17 cellular contexts compared by ENCODE assay signal in genomic region chr9:129643706-129644105, GRCh38. TPM values are rescaled to one million over a fixed set of nuclear protein-coding genes. Genes with fewer than 3 reads are reported as not detected.
"Had no signal": no experiment of that assay in that cellular context is flagged by ENCODE, and none has a peak within 500 bp of the region (broad histone marks: within the 10 kb centered on the region; RNA-seq: fewer than 3 reads in every experiment).

No MANE protein-coding gene starts in this region.

- H3K9me3 Mint-ChIP-seq: activated T-helper 2 cell treated with anti-CD3 and anti-CD28 coated beads, Interferon-gamma antibody, Interleukin-2, Interleukin-4, amounts not matched to agents 10 μg/mL and 5 μg/mL and 100 μg/mL, durations not matched to agents 14 hours and 24 hours and 36 hours; endodermal cell had no signal

- ATAC-seq: activated CD4-positive, CD25-positive, alpha-beta regulatory T cell treated with anti-CD3 and anti-CD28 coated beads, Interleukin-2, amount 50 U/mL, for 24 hours; lower lobe of right lung had no signal

- H3K27me3 ChIP-seq: ovary, tibial nerve had no signal

- H3K27ac Mint-ChIP-seq: activated T-helper 2 cell treated with anti-CD3 and anti-CD28 coated beads, Interferon-gamma antibody, Interleukin-2, Interleukin-4, amounts not matched to agents 10 μg/mL and 5 μg/mL and 100 μg/mL, durations not matched to agents 14 hours and 24 hours and 36 hours; endodermal cell had no signal

- H3K36me3 Mint-ChIP-seq: brain had no signal

- H3K4me3 ChIP-seq: lower lobe of right lung, ovary, tibial nerve had no signal

- DNase-seq: activated naive CD4-positive, alpha-beta T cell treated with anti-CD3 and anti-CD28 coated beads, Interleukin-2, amount 50 U/mL, for 16 hours; amygdala; cerebellar nuclear complex; dermis blood vessel endothelial cell; endodermal cell; erythroblast; hypothalamus; lower lobe of right lung; SHP77 had no signal

- H3K4me3 Mint-ChIP-seq: endodermal cell had no signal

- H3K9me3 ChIP-seq: lower lobe of right lung, ovary, tibial nerve had no signal

- H3K36me3 ChIP-seq: ovary had no signal

- H3K27ac ChIP-seq: lower lobe of right lung, ovary, tibial nerve had no signal

RNA-seq across cellular contexts. Expression of gene PRRX2, which starts 21.7 kb away (rescaled TPM):
- total RNA-seq: mononuclear cell had no signal
- polyA plus RNA-seq: neural cell had no signal

RNA-seq across cellular contexts. Expression of gene C9orf50, which starts 22.8 kb away (rescaled TPM):
- total RNA-seq: activated T-helper 2 cell treated with anti-CD3 and anti-CD28 coated beads, Interferon-gamma antibody, Interleukin-2, Interleukin-4, amounts not matched to agents 10 μg/mL and 5 μg/mL and 100 μg/mL, durations not matched to agents 14 hours and 24 hours and 36 hours; dermis blood vessel endothelial cell; endodermal cell; lower lobe of right lung; mononuclear cell; T-helper 2 cell treated with Interferon-gamma antibody and Interleukin-4, amounts not matched to agents 100 ng/mL and 5 ng/mL, for 36 hours had no signal
- polyA plus RNA-seq: neural cell had no signal
